1 cellular context compared by ENCODE assay signal in the genomic region with DNA sequence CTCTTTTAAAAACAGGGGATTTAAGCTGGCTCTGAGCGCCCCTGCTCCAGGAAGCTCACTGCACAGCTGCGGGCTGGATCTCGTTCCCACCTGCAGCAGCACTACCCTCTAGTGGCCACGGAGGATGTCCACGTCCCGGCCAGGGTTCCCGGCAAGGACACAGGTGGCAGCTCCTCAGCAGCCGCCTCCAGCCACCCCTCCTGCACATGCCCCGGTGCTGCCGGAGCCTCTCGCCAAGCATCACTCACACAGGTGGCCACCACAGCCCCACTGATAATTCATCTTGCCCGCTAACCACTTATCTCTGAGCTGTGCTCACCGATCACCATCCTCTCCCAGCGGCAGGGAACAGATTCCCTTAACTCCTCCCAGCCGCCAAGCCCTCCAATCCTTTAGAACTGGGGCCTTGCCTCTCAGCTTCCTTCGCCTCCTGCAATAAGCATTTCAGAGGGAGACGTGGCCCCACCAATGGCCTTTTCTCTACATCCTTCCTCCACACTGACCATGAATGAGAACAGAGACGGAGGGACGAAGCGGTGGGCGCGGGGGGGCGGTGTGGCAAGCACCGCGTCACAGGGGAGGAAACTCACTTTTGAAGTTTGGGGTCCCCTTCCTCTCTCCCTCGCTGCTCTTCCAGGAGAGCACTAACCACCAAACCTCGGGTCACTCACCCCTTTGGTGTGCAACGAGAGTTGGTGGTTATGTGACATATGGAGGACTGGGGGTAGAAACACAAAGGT.
TF ChIP-seq lines count a peak whose summit lies in the region.

No MANE protein-coding gene starts in this region.

TF ChIP-seq in K562, 482 proteins besides CTCF, POLR2A, EP300 and RAD21 (continued from another document):
- TF ChIP-seq, protein P1, sequence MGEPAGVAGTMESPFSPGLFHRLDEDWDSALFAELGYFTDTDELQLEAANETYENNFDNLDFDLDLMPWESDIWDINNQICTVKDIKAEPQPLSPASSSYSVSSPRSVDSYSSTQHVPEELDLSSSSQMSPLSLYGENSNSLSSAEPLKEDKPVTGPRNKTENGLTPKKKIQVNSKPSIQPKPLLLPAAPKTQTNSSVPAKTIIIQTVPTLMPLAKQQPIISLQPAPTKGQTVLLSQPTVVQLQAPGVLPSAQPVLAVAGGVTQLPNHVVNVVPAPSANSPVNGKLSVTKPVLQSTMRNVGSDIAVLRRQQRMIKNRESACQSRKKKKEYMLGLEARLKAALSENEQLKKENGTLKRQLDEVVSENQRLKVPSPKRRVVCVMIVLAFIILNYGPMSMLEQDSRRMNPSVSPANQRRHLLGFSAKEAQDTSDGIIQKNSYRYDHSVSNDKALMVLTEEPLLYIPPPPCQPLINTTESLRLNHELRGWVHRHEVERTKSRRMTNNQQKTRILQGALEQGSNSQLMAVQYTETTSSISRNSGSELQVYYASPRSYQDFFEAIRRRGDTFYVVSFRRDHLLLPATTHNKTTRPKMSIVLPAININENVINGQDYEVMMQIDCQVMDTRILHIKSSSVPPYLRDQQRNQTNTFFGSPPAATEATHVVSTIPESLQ (CRISPR knock-in tag; IDR thresholded peaks at IDR 0.05) = no peak
- TF ChIP-seq RB1 (IDR thresholded peaks at IDR 0.05; ENCODE audit: low read depth) (0 out of 2 replicates have a peak, but pooled peaks have one; percentile 37), ZNF699 (CRISPR knock-in tag; IDR thresholded peaks at IDR 0.05; ENCODE audit: insufficient replicate concordance) (no peak), CREM (IDR thresholded peaks at IDR 0.05; ENCODE audit: low read depth) (peak; percentile 50; the same call in 1 of the 2 replicates), ERF (CRISPR knock-in tag; IDR thresholded peaks at IDR 0.05) (no peak), TBL1XR1 (IDR thresholded peaks at IDR 0.05; ENCODE audit: low read length in 2 of 2) (no peak), SMC3 (conservative IDR thresholded peaks at IDR 0.05; ENCODE audit: insufficient read depth, low read depth, low read length) (0 out of 2 replicates have a peak, but pooled peaks have one; percentile 36)
TF ChIP-seq in K562: peak in this region for 3.
